Comparison of ENCODE assay signal across 8 cellular contexts in the genomic region with DNA sequence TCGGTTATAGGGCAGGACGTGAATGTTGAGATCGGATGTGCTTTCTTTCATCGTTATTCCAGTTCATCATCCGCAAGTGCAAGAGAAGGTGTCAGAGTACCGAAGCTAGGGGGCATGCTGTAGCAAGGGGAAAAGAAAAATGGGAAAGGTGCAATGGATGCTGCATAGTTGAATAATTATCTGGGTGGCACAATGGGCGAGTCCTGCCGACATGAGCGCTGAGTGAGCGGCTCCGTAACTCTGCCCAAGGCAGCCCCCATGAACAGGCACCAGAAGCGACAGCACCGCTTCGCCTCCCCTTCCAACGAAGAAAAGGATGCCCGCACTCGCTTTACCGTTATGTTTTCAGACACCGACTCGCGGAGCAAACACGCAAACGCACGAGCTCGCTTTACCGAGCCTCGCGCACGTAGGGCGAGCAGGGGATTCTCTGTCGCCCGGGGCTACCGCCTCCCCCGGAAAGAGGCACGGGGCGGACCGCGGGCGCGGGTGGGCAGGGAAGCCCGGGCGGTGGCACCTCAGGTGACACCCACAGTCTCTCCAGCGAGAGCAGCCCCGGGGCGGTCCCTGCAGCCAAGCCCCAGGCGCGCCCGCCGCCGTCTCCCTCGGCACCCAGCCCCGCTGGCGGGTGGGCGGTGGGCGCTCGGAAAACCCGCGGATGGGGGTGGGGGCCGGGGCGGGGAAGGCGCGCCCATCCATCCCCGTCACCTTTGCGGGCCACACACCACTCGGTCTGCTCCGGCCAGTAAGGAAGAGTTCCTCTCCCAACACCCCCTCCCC. TPM values are rescaled to one million over a fixed set of nuclear protein-coding genes. Genes with fewer than 3 reads are reported as not detected.
DNase-seq lines count a peak whose midpoint lies in the region; ATAC-seq, FAIRE-seq and TF ChIP-seq lines count a peak whose summit lies in the region.

No MANE protein-coding gene starts in this region.

- H3K27ac ChIP-seq in smooth muscle cell (ENCODE audit: low read depth): peak overlapping the region; percentile 89

- peak; percentile 8 for ATAC-seq in HG02970 (IDR thresholded peaks at IDR 0.05; ENCODE audit: low FRiP score, unreplicated experiment)

- H3K4me2 ChIP-seq in smooth muscle cell: peak overlapping the region; percentile 95

- H3K4me1 ChIP-seq in smooth muscle cell (ENCODE audit: low read depth): peaks cover 32% of the 10 kb centered on the region

- H2AFZ ChIP-seq in smooth muscle cell (ENCODE audit: low read depth): peak overlapping the region; percentile 97

- peak; percentile 78 for FAIRE-seq in G401.6 (lab: Jason Lieb, UNC)
- no peak for FAIRE-seq in bronchial epithelial cell (lab: Jason Lieb, UNC)

- DNase-seq in NCI-H2171 (lab: John Stamatoyannopoulos, UW) (peak; percentile 74), bronchial epithelial cell (ENCODE audit: low read depth) (peak; percentile 80), inferior parietal cortex (ENCODE audit: extremely low spot score) (peak; percentile 78), smooth muscle cell (lab: John Stamatoyannopoulos, UW; ENCODE audit: unreplicated experiment) (peak; percentile 35), epidermal melanocyte (ENCODE audit: insufficient read length, low spot score) (no peak)

- peak overlapping the region; percentile 91 for H3K9ac ChIP-seq in smooth muscle cell (ENCODE audit: low read depth)

- H3K36me3 ChIP-seq in bronchial epithelial cell (ENCODE audit: control insufficient read depth, insufficient read depth, low read length): no peaks in the 10 kb centered on the region
- no peaks in the 10 kb centered on the region for H3K36me3 ChIP-seq in smooth muscle cell (ENCODE audit: low read depth)

- H3K27me3 ChIP-seq in bronchial epithelial cell (ENCODE audit: control insufficient read depth, insufficient read depth, low read length) (no peaks in the 10 kb centered on the region), smooth muscle cell (ENCODE audit: low read depth) (no peaks in the 10 kb centered on the region)

- H3K9me3 ChIP-seq in smooth muscle cell (replicated peaks; ENCODE audit: low read depth): no peaks in the 10 kb centered on the region

- H3K4me3 ChIP-seq in WI38 (ENCODE audit: low read depth, low read length): peak overlapping the region; percentile 88
- peak overlapping the region; percentile 95 for H3K4me3 ChIP-seq in bronchial epithelial cell (ENCODE audit: low read depth, low read length)
- peak overlapping the region; percentile 89 for H3K4me3 ChIP-seq in smooth muscle cell

- H3F3A ChIP-seq in smooth muscle cell (ENCODE audit: low read depth): no peaks in the 10 kb centered on the region

- peaks cover 82% of the 10 kb centered on the region for H3K79me2 ChIP-seq in smooth muscle cell (ENCODE audit: low read depth)

- H4K20me1 ChIP-seq in smooth muscle cell (ENCODE audit: low read depth): peaks cover 62% of the 10 kb centered on the region

- peak; percentile 62 for TF ChIP-seq CTCF in WI38 (IDR thresholded peaks at IDR 0.05; ENCODE audit: low read depth, low read length)
- peak; percentile 64 for TF ChIP-seq CTCF in bronchial epithelial cell (IDR thresholded peaks at IDR 0.05; ENCODE audit: insufficient read depth, low read length, severe bottlenecking)
- peak; percentile 39 for TF ChIP-seq CTCF in smooth muscle cell (IDR thresholded peaks at IDR 0.05; ENCODE audit: borderline replicate concordance, insufficient read depth, poor library complexity, severe bottlenecking)

- WGBS in smooth muscle cell (ENCODE audit: low lambda C conversion rate): under 1% methylated on average over 41 of the region's 66 CpGs

RNA-seq across cellular contexts. Expression of gene WASF1, which starts 0.7 kb away (rescaled TPM):
- 5.4 and 7.1 TPM in 2 replicates for total RNA-seq in bronchial epithelial cell
- 16.9 and 39.5 TPM in 2 replicates for total RNA-seq in smooth muscle cell
- 22.8 and 26.5 TPM in 2 replicates for polyA plus RNA-seq in smooth muscle cell

RNA-seq across cellular contexts. Expression of gene CDC40, which starts 1.4 kb away (rescaled TPM):
- total RNA-seq in bronchial epithelial cell: 10.5 and 11.1 TPM in 2 replicates
- 22.1 and 28.8 TPM in 2 replicates for total RNA-seq in smooth muscle cell
- polyA plus RNA-seq in smooth muscle cell: 16.9 and 20.9 TPM in 2 replicates
